In genomic region chr19:2041686-2042484, GRCh38 we compare ENCODE assay signal across 1 cellular context.
A peak's percentile ranks its signal among the peaks of the same experiment; 100 is the strongest.
TF ChIP-seq lines count a peak whose summit lies in the region.

No MANE protein-coding gene starts in this region.

TF ChIP-seq in PFSK-1, 5 proteins besides CTCF, POLR2A, EP300 and RAD21 (continued from another document):
- peak; percentile 12; the same call in 1 of the 2 replicates for TF ChIP-seq POLR2AphosphoS5 (IDR thresholded peaks at IDR 0.05; ENCODE audit: low read depth, low read length)
